Comparison of ENCODE assay signal across 10 cellular contexts in genomic region chr7:125423444-125424155, GRCh38.
DNase-seq lines count a peak whose midpoint lies in the region; ATAC-seq and TF ChIP-seq lines count a peak whose summit lies in the region.
"Had no signal": no experiment of that assay in that cellular context is flagged by ENCODE, and none has a peak within 500 bp of the region (broad histone marks: within the 10 kb centered on the region; RNA-seq: fewer than 3 reads in every experiment).

No MANE protein-coding gene starts in this region.

- DNase-seq in ELR (ENCODE audit: low read depth) (peak; percentile 2), iris pigment epithelial cell (ENCODE audit: low read depth) (peak; percentile 46), GM13976 (ENCODE audit: low spot score) (no peak)
- DNase-seq: activated CD4-positive, alpha-beta T cell treated with anti-CD3 and anti-CD28 coated beads for 1 hour; activated naive CD4-positive, alpha-beta T cell treated with anti-CD3 and anti-CD28 coated beads, Interleukin-2, amount 50 U/mL, for 16 hours; NCI-H2081 treated with DMSO at 0.1 percent for 48 hours had no signal

- H3K9me3 Mint-ChIP-seq in activated T-helper 17 cell treated with anti-CD3 and anti-CD28 coated beads, Interleukin-2, amount 50 U/mL, for 72 hours, result peaks cover 16% of the 10 kb centered on the region

- no peak overlapping the region for H3K4me3 Mint-ChIP-seq in activated T-helper 17 cell treated with anti-CD3 and anti-CD28 coated beads, Interleukin-2, amount 50 U/mL, for 72 hours

- in situ Hi-C loops in GM13976 (cut with MboI; ENCODE audit: low sequenced_read_pairs, unreplicated experiment), result no loop called here

- H3K4me1 Mint-ChIP-seq in activated T-helper 17 cell treated with anti-CD3 and anti-CD28 coated beads, Interleukin-2, amount 50 U/mL, for 72 hours, result no peaks in the 10 kb centered on the region

- TF ChIP-seq CTCF in GM13976 (IDR thresholded peaks at IDR 0.05; ENCODE audit: borderline replicate concordance, control extremely low read depth, extremely low read depth, insufficient read depth, missing control alignments), result no peak

- ATAC-seq in HG03520 (IDR thresholded peaks at IDR 0.05; ENCODE audit: unreplicated experiment) (peak; percentile 62), GM21529 (IDR thresholded peaks at IDR 0.05; ENCODE audit: unreplicated experiment) (no peak), HG03025 (IDR thresholded peaks at IDR 0.05; ENCODE audit: low FRiP score, unreplicated experiment) (no peak)
- ATAC-seq in activated T-helper 17 cell treated with anti-CD3 and anti-CD28 coated beads, Interleukin-2, amount 50 U/mL, for 72 hours (replicated peaks), result peak; percentile 57

- no peak overlapping the region for H3K27ac Mint-ChIP-seq in activated T-helper 17 cell treated with anti-CD3 and anti-CD28 coated beads, Interleukin-2, amount 50 U/mL, for 72 hours

- no peaks in the 10 kb centered on the region for H3K36me3 Mint-ChIP-seq in activated T-helper 17 cell treated with anti-CD3 and anti-CD28 coated beads, Interleukin-2, amount 50 U/mL, for 72 hours (ENCODE audit: low read depth)

- H3K27me3 Mint-ChIP-seq in activated T-helper 17 cell treated with anti-CD3 and anti-CD28 coated beads, Interleukin-2, amount 50 U/mL, for 72 hours, result no peaks in the 10 kb centered on the region

Comparison
In these comparisons a context has a peak if more than half of its experiments do, and no peak if none do; other contexts are left out.
1. ATAC-seq: peak in HG03520 (single experiment) and activated T-helper 17 cell treated with anti-CD3 and anti-CD28 coated beads, Interleukin-2, amount 50 U/mL, for 72 hours (single experiment); none in GM21529 (single experiment) and HG03025 (single experiment).